Comparison of ENCODE assay signal across 1 cellular context in the genomic region with DNA sequence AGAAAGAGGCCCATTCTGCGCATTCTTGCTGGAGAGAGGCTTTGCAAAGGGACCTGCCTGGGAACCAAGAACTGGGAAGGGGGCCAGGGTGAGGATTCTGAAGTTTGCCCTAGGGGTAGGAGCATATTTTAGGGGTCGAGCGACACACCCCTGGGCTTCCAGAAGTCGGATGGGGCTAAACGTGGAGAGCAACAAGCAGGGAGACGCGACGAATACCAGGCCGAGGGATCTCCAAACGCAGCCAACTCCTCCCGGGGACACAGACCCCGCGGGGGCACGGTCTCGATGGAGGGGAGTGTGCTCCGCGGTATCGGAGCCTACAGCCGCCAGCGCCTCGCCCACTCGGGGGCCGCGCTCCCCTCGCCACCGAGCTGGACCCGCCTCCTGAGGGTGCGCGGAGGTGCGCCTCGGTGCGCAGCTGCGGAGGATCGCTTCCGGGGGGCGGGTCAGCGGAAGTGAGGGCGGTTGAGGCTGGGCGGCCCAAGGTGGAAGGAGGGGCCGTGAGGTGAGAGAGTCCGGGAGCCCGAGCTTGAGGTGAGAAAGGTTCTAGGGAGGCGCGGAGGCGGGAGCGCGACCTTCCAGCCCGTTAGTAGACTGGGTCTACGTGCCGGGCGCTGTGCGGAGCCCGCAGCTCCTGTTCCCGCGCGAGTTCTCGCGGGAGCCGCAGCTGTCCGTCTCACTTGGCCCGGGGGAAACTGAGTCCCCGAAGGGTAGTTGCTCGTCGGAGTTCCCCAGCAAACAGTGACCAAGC.
TF ChIP-seq lines count a peak whose summit lies in the region.

A gene (plus strand): TSS at position 459 of the 751 bp plus-strand sequence. CDS start 3,151 bp downstream, outside the sequence.

TF ChIP-seq in K562, 482 proteins besides CTCF, POLR2A, EP300 and RAD21 (continued from another document and continues in another):
- TF ChIP-seq, protein P1, sequence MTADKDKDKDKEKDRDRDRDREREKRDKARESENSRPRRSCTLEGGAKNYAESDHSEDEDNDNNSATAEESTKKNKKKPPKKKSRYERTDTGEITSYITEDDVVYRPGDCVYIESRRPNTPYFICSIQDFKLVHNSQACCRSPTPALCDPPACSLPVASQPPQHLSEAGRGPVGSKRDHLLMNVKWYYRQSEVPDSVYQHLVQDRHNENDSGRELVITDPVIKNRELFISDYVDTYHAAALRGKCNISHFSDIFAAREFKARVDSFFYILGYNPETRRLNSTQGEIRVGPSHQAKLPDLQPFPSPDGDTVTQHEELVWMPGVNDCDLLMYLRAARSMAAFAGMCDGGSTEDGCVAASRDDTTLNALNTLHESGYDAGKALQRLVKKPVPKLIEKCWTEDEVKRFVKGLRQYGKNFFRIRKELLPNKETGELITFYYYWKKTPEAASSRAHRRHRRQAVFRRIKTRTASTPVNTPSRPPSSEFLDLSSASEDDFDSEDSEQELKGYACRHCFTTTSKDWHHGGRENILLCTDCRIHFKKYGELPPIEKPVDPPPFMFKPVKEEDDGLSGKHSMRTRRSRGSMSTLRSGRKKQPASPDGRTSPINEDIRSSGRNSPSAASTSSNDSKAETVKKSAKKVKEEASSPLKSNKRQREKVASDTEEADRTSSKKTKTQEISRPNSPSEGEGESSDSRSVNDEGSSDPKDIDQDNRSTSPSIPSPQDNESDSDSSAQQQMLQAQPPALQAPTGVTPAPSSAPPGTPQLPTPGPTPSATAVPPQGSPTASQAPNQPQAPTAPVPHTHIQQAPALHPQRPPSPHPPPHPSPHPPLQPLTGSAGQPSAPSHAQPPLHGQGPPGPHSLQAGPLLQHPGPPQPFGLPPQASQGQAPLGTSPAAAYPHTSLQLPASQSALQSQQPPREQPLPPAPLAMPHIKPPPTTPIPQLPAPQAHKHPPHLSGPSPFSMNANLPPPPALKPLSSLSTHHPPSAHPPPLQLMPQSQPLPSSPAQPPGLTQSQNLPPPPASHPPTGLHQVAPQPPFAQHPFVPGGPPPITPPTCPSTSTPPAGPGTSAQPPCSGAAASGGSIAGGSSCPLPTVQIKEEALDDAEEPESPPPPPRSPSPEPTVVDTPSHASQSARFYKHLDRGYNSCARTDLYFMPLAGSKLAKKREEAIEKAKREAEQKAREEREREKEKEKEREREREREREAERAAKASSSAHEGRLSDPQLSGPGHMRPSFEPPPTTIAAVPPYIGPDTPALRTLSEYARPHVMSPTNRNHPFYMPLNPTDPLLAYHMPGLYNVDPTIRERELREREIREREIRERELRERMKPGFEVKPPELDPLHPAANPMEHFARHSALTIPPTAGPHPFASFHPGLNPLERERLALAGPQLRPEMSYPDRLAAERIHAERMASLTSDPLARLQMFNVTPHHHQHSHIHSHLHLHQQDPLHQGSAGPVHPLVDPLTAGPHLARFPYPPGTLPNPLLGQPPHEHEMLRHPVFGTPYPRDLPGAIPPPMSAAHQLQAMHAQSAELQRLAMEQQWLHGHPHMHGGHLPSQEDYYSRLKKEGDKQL (CRISPR knock-in tag; IDR thresholded peaks at IDR 0.05; ENCODE audit: borderline replicate concordance) = no peak
- TF ChIP-seq, protein P2, sequence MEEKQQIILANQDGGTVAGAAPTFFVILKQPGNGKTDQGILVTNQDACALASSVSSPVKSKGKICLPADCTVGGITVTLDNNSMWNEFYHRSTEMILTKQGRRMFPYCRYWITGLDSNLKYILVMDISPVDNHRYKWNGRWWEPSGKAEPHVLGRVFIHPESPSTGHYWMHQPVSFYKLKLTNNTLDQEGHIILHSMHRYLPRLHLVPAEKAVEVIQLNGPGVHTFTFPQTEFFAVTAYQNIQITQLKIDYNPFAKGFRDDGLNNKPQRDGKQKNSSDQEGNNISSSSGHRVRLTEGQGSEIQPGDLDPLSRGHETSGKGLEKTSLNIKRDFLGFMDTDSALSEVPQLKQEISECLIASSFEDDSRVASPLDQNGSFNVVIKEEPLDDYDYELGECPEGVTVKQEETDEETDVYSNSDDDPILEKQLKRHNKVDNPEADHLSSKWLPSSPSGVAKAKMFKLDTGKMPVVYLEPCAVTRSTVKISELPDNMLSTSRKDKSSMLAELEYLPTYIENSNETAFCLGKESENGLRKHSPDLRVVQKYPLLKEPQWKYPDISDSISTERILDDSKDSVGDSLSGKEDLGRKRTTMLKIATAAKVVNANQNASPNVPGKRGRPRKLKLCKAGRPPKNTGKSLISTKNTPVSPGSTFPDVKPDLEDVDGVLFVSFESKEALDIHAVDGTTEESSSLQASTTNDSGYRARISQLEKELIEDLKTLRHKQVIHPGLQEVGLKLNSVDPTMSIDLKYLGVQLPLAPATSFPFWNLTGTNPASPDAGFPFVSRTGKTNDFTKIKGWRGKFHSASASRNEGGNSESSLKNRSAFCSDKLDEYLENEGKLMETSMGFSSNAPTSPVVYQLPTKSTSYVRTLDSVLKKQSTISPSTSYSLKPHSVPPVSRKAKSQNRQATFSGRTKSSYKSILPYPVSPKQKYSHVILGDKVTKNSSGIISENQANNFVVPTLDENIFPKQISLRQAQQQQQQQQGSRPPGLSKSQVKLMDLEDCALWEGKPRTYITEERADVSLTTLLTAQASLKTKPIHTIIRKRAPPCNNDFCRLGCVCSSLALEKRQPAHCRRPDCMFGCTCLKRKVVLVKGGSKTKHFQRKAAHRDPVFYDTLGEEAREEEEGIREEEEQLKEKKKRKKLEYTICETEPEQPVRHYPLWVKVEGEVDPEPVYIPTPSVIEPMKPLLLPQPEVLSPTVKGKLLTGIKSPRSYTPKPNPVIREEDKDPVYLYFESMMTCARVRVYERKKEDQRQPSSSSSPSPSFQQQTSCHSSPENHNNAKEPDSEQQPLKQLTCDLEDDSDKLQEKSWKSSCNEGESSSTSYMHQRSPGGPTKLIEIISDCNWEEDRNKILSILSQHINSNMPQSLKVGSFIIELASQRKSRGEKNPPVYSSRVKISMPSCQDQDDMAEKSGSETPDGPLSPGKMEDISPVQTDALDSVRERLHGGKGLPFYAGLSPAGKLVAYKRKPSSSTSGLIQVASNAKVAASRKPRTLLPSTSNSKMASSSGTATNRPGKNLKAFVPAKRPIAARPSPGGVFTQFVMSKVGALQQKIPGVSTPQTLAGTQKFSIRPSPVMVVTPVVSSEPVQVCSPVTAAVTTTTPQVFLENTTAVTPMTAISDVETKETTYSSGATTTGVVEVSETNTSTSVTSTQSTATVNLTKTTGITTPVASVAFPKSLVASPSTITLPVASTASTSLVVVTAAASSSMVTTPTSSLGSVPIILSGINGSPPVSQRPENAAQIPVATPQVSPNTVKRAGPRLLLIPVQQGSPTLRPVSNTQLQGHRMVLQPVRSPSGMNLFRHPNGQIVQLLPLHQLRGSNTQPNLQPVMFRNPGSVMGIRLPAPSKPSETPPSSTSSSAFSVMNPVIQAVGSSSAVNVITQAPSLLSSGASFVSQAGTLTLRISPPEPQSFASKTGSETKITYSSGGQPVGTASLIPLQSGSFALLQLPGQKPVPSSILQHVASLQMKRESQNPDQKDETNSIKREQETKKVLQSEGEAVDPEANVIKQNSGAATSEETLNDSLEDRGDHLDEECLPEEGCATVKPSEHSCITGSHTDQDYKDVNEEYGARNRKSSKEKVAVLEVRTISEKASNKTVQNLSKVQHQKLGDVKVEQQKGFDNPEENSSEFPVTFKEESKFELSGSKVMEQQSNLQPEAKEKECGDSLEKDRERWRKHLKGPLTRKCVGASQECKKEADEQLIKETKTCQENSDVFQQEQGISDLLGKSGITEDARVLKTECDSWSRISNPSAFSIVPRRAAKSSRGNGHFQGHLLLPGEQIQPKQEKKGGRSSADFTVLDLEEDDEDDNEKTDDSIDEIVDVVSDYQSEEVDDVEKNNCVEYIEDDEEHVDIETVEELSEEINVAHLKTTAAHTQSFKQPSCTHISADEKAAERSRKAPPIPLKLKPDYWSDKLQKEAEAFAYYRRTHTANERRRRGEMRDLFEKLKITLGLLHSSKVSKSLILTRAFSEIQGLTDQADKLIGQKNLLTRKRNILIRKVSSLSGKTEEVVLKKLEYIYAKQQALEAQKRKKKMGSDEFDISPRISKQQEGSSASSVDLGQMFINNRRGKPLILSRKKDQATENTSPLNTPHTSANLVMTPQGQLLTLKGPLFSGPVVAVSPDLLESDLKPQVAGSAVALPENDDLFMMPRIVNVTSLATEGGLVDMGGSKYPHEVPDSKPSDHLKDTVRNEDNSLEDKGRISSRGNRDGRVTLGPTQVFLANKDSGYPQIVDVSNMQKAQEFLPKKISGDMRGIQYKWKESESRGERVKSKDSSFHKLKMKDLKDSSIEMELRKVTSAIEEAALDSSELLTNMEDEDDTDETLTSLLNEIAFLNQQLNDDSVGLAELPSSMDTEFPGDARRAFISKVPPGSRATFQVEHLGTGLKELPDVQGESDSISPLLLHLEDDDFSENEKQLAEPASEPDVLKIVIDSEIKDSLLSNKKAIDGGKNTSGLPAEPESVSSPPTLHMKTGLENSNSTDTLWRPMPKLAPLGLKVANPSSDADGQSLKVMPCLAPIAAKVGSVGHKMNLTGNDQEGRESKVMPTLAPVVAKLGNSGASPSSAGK (IDR thresholded peaks at IDR 0.05) = no peak
- no peak for TF ChIP-seq WHSC1 (IDR thresholded peaks at IDR 0.05; ENCODE audit: low read length)
- no peak for TF ChIP-seq ZC3H11A (IDR thresholded peaks at IDR 0.05; ENCODE audit: low read depth, low read length)
- TF ChIP-seq ASH1L (IDR thresholded peaks at IDR 0.05; ENCODE audit: borderline replicate concordance, low read depth, partially characterized antibody) = no peak
- TF ChIP-seq SIX5 (IDR thresholded peaks at IDR 0.05; ENCODE audit: borderline replicate concordance in 1 of 2, insufficient read depth in 1 of 2, low read depth in 1 of 2, low read length in 2 of 2) = no peak
- TF ChIP-seq ZNF431 (CRISPR knock-in tag; IDR thresholded peaks at IDR 0.05) = no peak
- TF ChIP-seq HDAC1 (IDR thresholded peaks at IDR 0.05) = peak in 1 of 2 experiments; percentile 84; a peak in 2 of 4 replicates
- no peak for TF ChIP-seq CEBPB (tag; IDR thresholded peaks at IDR 0.05)
- TF ChIP-seq MIER1 (IDR thresholded peaks at IDR 0.05; ENCODE audit: low read depth) = no peak
- peak; percentile 70 for TF ChIP-seq CCNT2 (IDR thresholded peaks at IDR 0.05; ENCODE audit: borderline replicate concordance, extremely low read depth, insufficient read length, low read depth, low read length)
- no peak for TF ChIP-seq BMI1 (IDR thresholded peaks at IDR 0.05; ENCODE audit: low read length)
- TF ChIP-seq POLR2B (IDR thresholded peaks at IDR 0.05; ENCODE audit: low read depth, partially characterized antibody) = peak; percentile 90
- TF ChIP-seq ZNF436 (CRISPR knock-in tag; IDR thresholded peaks at IDR 0.05) = no peak
- no peak for TF ChIP-seq BACH1 (tag; IDR thresholded peaks at IDR 0.05)
- TF ChIP-seq ZNF24 (IDR thresholded peaks at IDR 0.05) = no peak
- TF ChIP-seq, protein P3, sequence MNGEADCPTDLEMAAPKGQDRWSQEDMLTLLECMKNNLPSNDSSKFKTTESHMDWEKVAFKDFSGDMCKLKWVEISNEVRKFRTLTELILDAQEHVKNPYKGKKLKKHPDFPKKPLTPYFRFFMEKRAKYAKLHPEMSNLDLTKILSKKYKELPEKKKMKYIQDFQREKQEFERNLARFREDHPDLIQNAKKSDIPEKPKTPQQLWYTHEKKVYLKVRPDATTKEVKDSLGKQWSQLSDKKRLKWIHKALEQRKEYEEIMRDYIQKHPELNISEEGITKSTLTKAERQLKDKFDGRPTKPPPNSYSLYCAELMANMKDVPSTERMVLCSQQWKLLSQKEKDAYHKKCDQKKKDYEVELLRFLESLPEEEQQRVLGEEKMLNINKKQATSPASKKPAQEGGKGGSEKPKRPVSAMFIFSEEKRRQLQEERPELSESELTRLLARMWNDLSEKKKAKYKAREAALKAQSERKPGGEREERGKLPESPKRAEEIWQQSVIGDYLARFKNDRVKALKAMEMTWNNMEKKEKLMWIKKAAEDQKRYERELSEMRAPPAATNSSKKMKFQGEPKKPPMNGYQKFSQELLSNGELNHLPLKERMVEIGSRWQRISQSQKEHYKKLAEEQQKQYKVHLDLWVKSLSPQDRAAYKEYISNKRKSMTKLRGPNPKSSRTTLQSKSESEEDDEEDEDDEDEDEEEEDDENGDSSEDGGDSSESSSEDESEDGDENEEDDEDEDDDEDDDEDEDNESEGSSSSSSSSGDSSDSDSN (IDR thresholded peaks at IDR 0.05; ENCODE audit: borderline replicate concordance in 1 of 2, low read depth in 2 of 2, low read length in 2 of 2) = no peak; a peak in 3 of 4 replicates
- TF ChIP-seq MXI1 (IDR thresholded peaks at IDR 0.05; ENCODE audit: low read depth, low read length) = peak; percentile 34; the same call in 1 of the 2 replicates
- no peak for TF ChIP-seq HDAC8 (tag; IDR thresholded peaks at IDR 0.05)
- TF ChIP-seq SNRNP70 (optimal IDR thresholded peaks at IDR 0.05; ENCODE audit: low read depth, low read length) = no peak
- TF ChIP-seq KAT7 (CRISPR knock-in tag; IDR thresholded peaks at IDR 0.05; ENCODE audit: borderline replicate concordance) = peak; percentile 13; the same call in 1 of the 2 replicates
- no peak for TF ChIP-seq ESRRB (CRISPR knock-in tag; IDR thresholded peaks at IDR 0.05; ENCODE audit: borderline replicate concordance)
- TF ChIP-seq LEF1 (IDR thresholded peaks at IDR 0.05) = no peak
- TF ChIP-seq SETDB1 (IDR thresholded peaks at IDR 0.05; ENCODE audit: low read length) = peak; percentile 42
- no peak for TF ChIP-seq BDP1 (IDR thresholded peaks at IDR 0.05; ENCODE audit: insufficient read depth, insufficient read length)
- TF ChIP-seq ZNF217 (CRISPR knock-in tag; IDR thresholded peaks at IDR 0.05) = no peak
- no peak for TF ChIP-seq ZNF347 (CRISPR knock-in tag; IDR thresholded peaks at IDR 0.05; ENCODE audit: low read depth)
- TF ChIP-seq ZFX (CRISPR knock-in tag; IDR thresholded peaks at IDR 0.05) = peak; percentile 76
- TF ChIP-seq, protein P4, sequence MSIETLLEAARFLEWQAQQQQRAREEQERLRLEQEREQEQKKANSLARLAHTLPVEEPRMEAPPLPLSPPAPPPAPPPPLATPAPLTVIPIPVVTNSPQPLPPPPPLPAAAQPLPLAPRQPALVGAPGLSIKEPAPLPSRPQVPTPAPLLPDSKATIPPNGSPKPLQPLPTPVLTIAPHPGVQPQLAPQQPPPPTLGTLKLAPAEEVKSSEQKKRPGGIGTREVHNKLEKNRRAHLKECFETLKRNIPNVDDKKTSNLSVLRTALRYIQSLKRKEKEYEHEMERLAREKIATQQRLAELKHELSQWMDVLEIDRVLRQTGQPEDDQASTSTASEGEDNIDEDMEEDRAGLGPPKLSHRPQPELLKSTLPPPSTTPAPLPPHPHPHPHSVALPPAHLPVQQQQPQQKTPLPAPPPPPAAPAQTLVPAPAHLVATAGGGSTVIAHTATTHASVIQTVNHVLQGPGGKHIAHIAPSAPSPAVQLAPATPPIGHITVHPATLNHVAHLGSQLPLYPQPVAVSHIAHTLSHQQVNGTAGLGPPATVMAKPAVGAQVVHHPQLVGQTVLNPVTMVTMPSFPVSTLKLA (conservative IDR thresholded peaks at IDR 0.05) = peak; percentile 41 to 78; a peak in 2 of 4 replicates
- no peak for TF ChIP-seq TOE1 (IDR thresholded peaks at IDR 0.05; ENCODE audit: borderline replicate concordance)
- TF ChIP-seq TOE1 (CRISPR knock-in tag; IDR thresholded peaks at IDR 0.05; ENCODE audit: borderline replicate concordance, low read depth) = no peak
- TF ChIP-seq RBM39 (optimal IDR thresholded peaks at IDR 0.05; ENCODE audit: low read depth, low read length) = no peak
- TF ChIP-seq ZNF668 (CRISPR knock-in tag; IDR thresholded peaks at IDR 0.05) = no peak
- TF ChIP-seq, protein P5, sequence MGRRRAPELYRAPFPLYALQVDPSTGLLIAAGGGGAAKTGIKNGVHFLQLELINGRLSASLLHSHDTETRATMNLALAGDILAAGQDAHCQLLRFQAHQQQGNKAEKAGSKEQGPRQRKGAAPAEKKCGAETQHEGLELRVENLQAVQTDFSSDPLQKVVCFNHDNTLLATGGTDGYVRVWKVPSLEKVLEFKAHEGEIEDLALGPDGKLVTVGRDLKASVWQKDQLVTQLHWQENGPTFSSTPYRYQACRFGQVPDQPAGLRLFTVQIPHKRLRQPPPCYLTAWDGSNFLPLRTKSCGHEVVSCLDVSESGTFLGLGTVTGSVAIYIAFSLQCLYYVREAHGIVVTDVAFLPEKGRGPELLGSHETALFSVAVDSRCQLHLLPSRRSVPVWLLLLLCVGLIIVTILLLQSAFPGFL (CRISPR knock-in tag; IDR thresholded peaks at IDR 0.05) = no peak
- TF ChIP-seq NFIC (IDR thresholded peaks at IDR 0.05) = peak; percentile 13
- TF ChIP-seq ZNF57 (CRISPR knock-in tag; IDR thresholded peaks at IDR 0.05) = no peak
- TF ChIP-seq ZNF140 (CRISPR knock-in tag; IDR thresholded peaks at IDR 0.05) = no peak
